Comparison of ENCODE assay signal across 14 cellular contexts in genomic region chr20:50273601-50274491, GRCh38.
DNase-seq lines count a peak whose midpoint lies in the region; ATAC-seq, FAIRE-seq and TF ChIP-seq lines count a peak whose summit lies in the region.
"Had no signal": no experiment of that assay in that cellular context is flagged by ENCODE, and none has a peak within 500 bp of the region (broad histone marks: within the 10 kb centered on the region; RNA-seq: fewer than 3 reads in every experiment).

No MANE protein-coding gene starts in this region.

- DNase-seq in HTR-8/SVneo (ENCODE audit: insufficient read length, low spot score), result no peak
- DNase-seq in adipocyte (ENCODE audit: low read depth), result no peak
- DNase-seq in left lung, result peak in 1 of 2 donors; percentile 85
- DNase-seq in SJCRH30, result no peak
- DNase-seq in epidermal melanocyte (ENCODE audit: insufficient read length, low spot score), result no peak
- DNase-seq: activated CD8-positive, alpha-beta T cell treated with anti-CD3 and anti-CD28 coated beads for 36 hours; activated naive CD4-positive, alpha-beta T cell; NCI-H2029; PC-3; stimulated activated CD4-positive, alpha-beta T cell treated with anti-CD3 and anti-CD28 coated beads, Interleukin-4, amount 100 ng/mL, for 4 hours had no signal

- intact Hi-C loops in left lung (cut with DNase I), result no loop called here

- H3K27me3 ChIP-seq in adipocyte (replicated peaks; ENCODE audit: control insufficient read depth, insufficient read depth, low read length) (no peaks in the 10 kb centered on the region), left lung (no peaks in the 10 kb centered on the region), subcutaneous abdominal adipose tissue (ENCODE audit: control insufficient read depth in 5 of 5, insufficient read depth in 4 of 5, low read length in 5 of 5) (peaks cover 0 to 3% (median 0%) of the 10 kb centered on the region in 5 donors), SJCRH30 (peaks cover 12% of the 10 kb centered on the region)

- TF ChIP-seq CTCF in left lung (IDR thresholded peaks at IDR 0.05), result no peak

- FAIRE-seq in HTR-8/SVneo (lab: Jason Lieb, UNC), result peak; percentile 72
- FAIRE-seq: D721Med had no signal

- H3K9ac ChIP-seq in adipocyte (ENCODE audit: low read length) (peak overlapping the region; percentile 16), subcutaneous abdominal adipose tissue (ENCODE audit: low read length in 5 of 5) (peak overlapping the region in 1 of 5 donors; percentile 62)

- H3K4me3 ChIP-seq in adipocyte (ENCODE audit: low read length), result no peak overlapping the region
- no peak overlapping the region for H3K4me3 ChIP-seq in left lung
- no peak overlapping the region for H3K4me3 ChIP-seq in subcutaneous abdominal adipose tissue (ENCODE audit: low read depth in 1 of 5, low read length in 5 of 5)
- H3K4me3 ChIP-seq in SJCRH30, result no peak overlapping the region

- no peak for ATAC-seq in left lung
- no peak for ATAC-seq in HG02884 (IDR thresholded peaks at IDR 0.05; ENCODE audit: unreplicated experiment)
- no peak for ATAC-seq in HG03097 (IDR thresholded peaks at IDR 0.05; ENCODE audit: low FRiP score, unreplicated experiment)
- ATAC-seq: activated CD8-positive, alpha-beta T cell treated with anti-CD3 and anti-CD28 coated beads for 36 hours; PC-3 had no signal

- H3K9me3 ChIP-seq in adipocyte (ENCODE audit: control insufficient read depth, low read length) (no peaks in the 10 kb centered on the region), left lung (no peaks in the 10 kb centered on the region), subcutaneous abdominal adipose tissue (ENCODE audit: control insufficient read depth in 5 of 5, low read length in 5 of 5) (no peaks in the 10 kb centered on the region), SJCRH30 (replicated peaks) (no peaks in the 10 kb centered on the region)

- H3K36me3 ChIP-seq in adipocyte (ENCODE audit: control insufficient read depth, insufficient read depth, low read length, severe bottlenecking) (no peaks in the 10 kb centered on the region), left lung (peaks cover 0 to 16% of the 10 kb centered on the region in 2 donors), subcutaneous abdominal adipose tissue (ENCODE audit: control insufficient read depth in 5 of 5, insufficient read depth in 5 of 5, low read length in 5 of 5) (no peaks in the 10 kb centered on the region), SJCRH30 (no peaks in the 10 kb centered on the region)

- peak overlapping the region; percentile 58 to 96 for H3K27ac ChIP-seq in left lung
- peak overlapping the region; percentile 80 for H3K27ac ChIP-seq in subcutaneous abdominal adipose tissue (ENCODE audit: low read depth, low read length)
- no peak overlapping the region for H3K27ac ChIP-seq in SJCRH30

- peaks cover 26% of the 10 kb centered on the region for H3K4me1 ChIP-seq in adipocyte (ENCODE audit: control insufficient read depth, insufficient read depth, low read length)
- peaks cover 17 to 100% of the 10 kb centered on the region in 2 donors for H3K4me1 ChIP-seq in left lung
- H3K4me1 ChIP-seq in subcutaneous abdominal adipose tissue (ENCODE audit: control insufficient read depth in 5 of 5, insufficient read depth in 5 of 5, low read length in 5 of 5), result peaks cover 2 to 84% (median 53%) of the 10 kb centered on the region in 5 donors
- H3K4me1 ChIP-seq in SJCRH30, result no peaks in the 10 kb centered on the region
